Comparison of ENCODE assay signal across 1 cellular context in the genomic region with DNA sequence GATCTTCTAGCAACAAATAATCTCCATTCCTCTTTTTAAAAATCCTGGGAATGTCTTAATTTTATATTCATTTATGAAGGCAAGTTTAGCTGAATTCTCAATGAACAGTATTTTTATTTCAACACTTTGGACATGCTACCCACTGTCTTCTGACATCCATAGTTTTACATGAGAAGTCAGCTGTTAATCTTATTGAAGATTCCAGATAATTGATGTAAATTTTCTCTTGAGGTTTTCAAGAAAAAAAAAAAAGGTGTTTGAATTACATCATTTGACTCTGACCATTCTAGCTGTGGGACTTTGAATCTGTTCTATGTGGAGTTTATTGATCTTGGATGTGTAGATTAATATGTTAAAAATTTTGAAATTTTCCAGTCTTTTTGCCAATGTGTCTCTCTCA.
TF ChIP-seq lines count a peak whose summit lies in the region.

No MANE protein-coding gene starts in this region.

TF ChIP-seq in GM12878, 131 proteins besides CTCF, POLR2A, EP300 and RAD21:
- TF ChIP-seq CBX5 (IDR thresholded peaks at IDR 0.05; ENCODE audit: low read depth) (peak; percentile 79), ZNF217 (IDR thresholded peaks at IDR 0.05) (no peak)
